Comparison of ENCODE assay signal across 8 cellular contexts in genomic region chr2:8685697-8686358, GRCh38. TPM values are rescaled to one million over a fixed set of nuclear protein-coding genes. Genes with fewer than 3 reads are reported as not detected.
DNase-seq lines count a peak whose midpoint lies in the region; ATAC-seq and TF ChIP-seq lines count a peak whose summit lies in the region.

No MANE protein-coding gene starts in this region.

- no peaks in the 10 kb centered on the region for H3K9me3 ChIP-seq in effector memory CD4-positive, alpha-beta T cell (ENCODE audit: control insufficient read depth, low read length)

- H2BK120ac ChIP-seq in mesendoderm (ENCODE audit: low read depth, low read length): peak overlapping the region; percentile 35

- CTCF ChIA-PET in activated CD8-positive, alpha-beta T cell treated with anti-CD3 and anti-CD28 coated beads for 36 hours (lab: Charles Lee): no interaction called here

- H3K4ac ChIP-seq in mesendoderm (ENCODE audit: low read depth, low read length): peak overlapping the region; percentile 48

- H3K18ac ChIP-seq in mesendoderm (ENCODE audit: low read length): peak overlapping the region; percentile 91

- H3K56ac ChIP-seq in mesendoderm (ENCODE audit: low read length): peak overlapping the region; percentile 81

- POLR2A ChIA-PET in activated CD8-positive, alpha-beta T cell treated with anti-CD3 and anti-CD28 coated beads for 36 hours (lab: Charles Lee): interaction anchor here (0.9 to 2.2 kb wide), 8 partner anchors 142 to 1258 kb away, joined by 3 to 16 read pairs (median 7); no protein-coding TSS in a partner anchor

- no peak overlapping the region for H3K23ac ChIP-seq in mesendoderm (ENCODE audit: low read length)

- peaks cover 15% of the 10 kb centered on the region for H3K4me1 ChIP-seq in effector memory CD4-positive, alpha-beta T cell (ENCODE audit: control insufficient read depth, insufficient read depth, low read length, poor library complexity, severe bottlenecking)
- H3K4me1 ChIP-seq in mesendoderm (ENCODE audit: control insufficient read depth, low read depth, low read length): no peaks in the 10 kb centered on the region

- H3K27me3 ChIP-seq in effector memory CD4-positive, alpha-beta T cell (replicated peaks; ENCODE audit: control insufficient read depth, insufficient read depth, low read length, poor library complexity, severe bottlenecking): no peaks in the 10 kb centered on the region
- H3K27me3 ChIP-seq in mesendoderm (ENCODE audit: insufficient read depth, low read length, poor library complexity): no peaks in the 10 kb centered on the region

- peak overlapping the region; percentile 60 for H3K9ac ChIP-seq in mesendoderm (ENCODE audit: low read length)

- intact Hi-C loops in activated CD8-positive, alpha-beta T cell treated with anti-CD3 and anti-CD28 coated beads for 36 hours (cut with micrococcal nuclease): loop anchor here (5.0 to 10.0 kb wide), 6 partner anchors 171 to 1591 kb away; no protein-coding TSS in a partner anchor

- TF ChIP-seq CTCF in GM12872 (IDR thresholded peaks at IDR 0.05; ENCODE audit: insufficient read depth, low read depth, low read length): peak; percentile 86
- TF ChIP-seq CTCF in activated CD8-positive, alpha-beta T cell treated with anti-CD3 and anti-CD28 coated beads for 36 hours (IDR thresholded peaks at IDR 0.05): peak; percentile 96

- H3K9me3 Mint-ChIP-seq in activated CD8-positive, alpha-beta T cell treated with anti-CD3 and anti-CD28 coated beads for 36 hours: no peaks in the 10 kb centered on the region

- peaks cover 18% of the 10 kb centered on the region for H3K79me2 ChIP-seq in mesendoderm (ENCODE audit: control insufficient read depth, insufficient read depth, low read length)

- peak overlapping the region; percentile 57 for H3K4me3 Mint-ChIP-seq in activated CD8-positive, alpha-beta T cell treated with anti-CD3 and anti-CD28 coated beads for 36 hours

- peak overlapping the region; percentile 64 for H3K4me3 ChIP-seq in effector memory CD4-positive, alpha-beta T cell (ENCODE audit: insufficient read depth, low read depth, low read length, poor library complexity, severe bottlenecking)
- no peak overlapping the region for H3K4me3 ChIP-seq in mesendoderm (ENCODE audit: low read length)

- peak; percentile 46 for DNase-seq in NCI-H460 (ENCODE audit: extremely low read depth, low read depth)
- peak; percentile 73 for DNase-seq in activated CD8-positive, alpha-beta T cell treated with anti-CD3 and anti-CD28 coated beads for 36 hours
- DNase-seq in effector memory CD4-positive, alpha-beta T cell: peak; percentile 61 to 69 (median 65)
- DNase-seq in mesendoderm: peak; percentile 69
- DNase-seq in stimulated activated CD8-positive, alpha-beta memory T cell treated with anti-CD3 and anti-CD28 coated beads, Interleukin-12 subunit alpha, Interleukin-12 subunit beta, amount 100 ng/mL, for 1 hour (ENCODE audit: low read depth): peak; percentile 63

- H3K4me2 ChIP-seq in mesendoderm (ENCODE audit: low read length): peak overlapping the region; percentile 74

- H3K4me1 Mint-ChIP-seq in activated CD8-positive, alpha-beta T cell treated with anti-CD3 and anti-CD28 coated beads for 36 hours (ENCODE audit: low read depth): peaks cover 14% of the 10 kb centered on the region

- no peaks in the 10 kb centered on the region for H3K36me3 ChIP-seq in effector memory CD4-positive, alpha-beta T cell (ENCODE audit: control insufficient read depth, insufficient read depth, low read length)
- H3K36me3 ChIP-seq in mesendoderm (ENCODE audit: control insufficient read depth, insufficient read depth, low read length): no peaks in the 10 kb centered on the region

- H2BK5ac ChIP-seq in mesendoderm (ENCODE audit: low read length): no peak overlapping the region

- H3K27ac Mint-ChIP-seq in activated CD8-positive, alpha-beta T cell treated with anti-CD3 and anti-CD28 coated beads for 36 hours: no peak overlapping the region

- H3K27me3 Mint-ChIP-seq in activated CD8-positive, alpha-beta T cell treated with anti-CD3 and anti-CD28 coated beads for 36 hours: peaks cover 5% of the 10 kb centered on the region

- H2BK15ac ChIP-seq in mesendoderm (replicated peaks; ENCODE audit: low read depth): no peak overlapping the region

- no peak overlapping the region for H2AK5ac ChIP-seq in mesendoderm (ENCODE audit: low read length)

- H3K36me3 Mint-ChIP-seq in activated CD8-positive, alpha-beta T cell treated with anti-CD3 and anti-CD28 coated beads for 36 hours (ENCODE audit: low read depth): peaks cover 24% of the 10 kb centered on the region

- ATAC-seq in HG02798 (IDR thresholded peaks at IDR 0.05; ENCODE audit: poor library complexity, unreplicated experiment) (peak; percentile 30), HG02970 (IDR thresholded peaks at IDR 0.05; ENCODE audit: low FRiP score, unreplicated experiment) (no peak)
- peak; percentile 22 for ATAC-seq in activated CD8-positive, alpha-beta T cell treated with anti-CD3 and anti-CD28 coated beads for 36 hours

- H3K79me1 ChIP-seq in mesendoderm (ENCODE audit: low read length): no peaks in the 10 kb centered on the region

- H4K5ac ChIP-seq in mesendoderm (ENCODE audit: low read length): no peak overlapping the region

- WGBS in mesendoderm (ENCODE audit: extremely low coverage, insufficient coverage, low lambda C conversion rate): no CpG with 5 or more reads among the region's 50 CpGs

- H4K8ac ChIP-seq in mesendoderm (ENCODE audit: low read depth, low read length): no peak overlapping the region

- peak overlapping the region; percentile 68 for H3K27ac ChIP-seq in effector memory CD4-positive, alpha-beta T cell (ENCODE audit: insufficient read depth, low read length, poor library complexity, severe bottlenecking)
- H3K27ac ChIP-seq in mesendoderm (ENCODE audit: low read depth, low read length): peak overlapping the region; percentile 72

RNA-seq across cellular contexts. Expression of gene ID2, which starts 4.0 kb away (rescaled TPM):
- total RNA-seq in NCI-H460 (2014; rRNA removed; shearing (Covaris generic)): 119 and 135 TPM in 2 replicates
- polyA plus RNA-seq in NCI-H460 (2014; cell fraction: nucleus; rRNA removed): 101 and 127 TPM in 2 replicates
- 10 to 100 TPM; 85.7 to 91.6 TPM for total RNA-seq in activated CD8-positive, alpha-beta T cell treated with anti-CD3 and anti-CD28 coated beads for 36 hours
- polyA plus RNA-seq in mesendoderm (2013, experiment 1 of 2): 96.4 TPM
- polyA plus RNA-seq in mesendoderm (2013, experiment 2 of 2): 94.7 TPM
